Comparison of ENCODE assay signal across 8 cellular contexts in the genomic region with DNA sequence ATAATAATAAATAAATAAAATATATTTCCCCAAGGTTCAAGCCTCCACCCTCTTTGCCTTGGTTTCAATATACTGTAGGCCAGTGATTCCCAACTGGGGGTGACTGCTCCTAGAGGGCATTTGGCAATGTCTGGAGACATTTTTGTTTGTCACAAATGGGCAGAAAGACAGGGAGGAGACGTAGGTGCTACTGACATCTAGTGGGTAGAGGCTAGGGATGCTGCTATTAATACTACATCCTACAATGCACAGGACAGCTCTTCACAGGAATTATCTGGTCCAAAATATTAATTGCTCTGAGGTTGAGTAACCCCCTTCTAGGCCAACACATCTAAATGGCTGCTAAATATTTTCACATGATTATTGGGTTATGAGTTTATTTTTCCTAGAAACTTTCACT. TPM values are rescaled to one million over a fixed set of nuclear protein-coding genes. Genes with fewer than 3 reads are reported as not detected.
DNase-seq lines count a peak whose midpoint lies in the region; ATAC-seq and TF ChIP-seq lines count a peak whose summit lies in the region.

No MANE protein-coding gene starts in this region.

- DNase-seq in DMS53 (lab: John Stamatoyannopoulos, UW) (peak; percentile 70), KG1 (lab: John Stamatoyannopoulos, UW) (peak; percentile 27), fibroblast of villous mesenchyme (ENCODE audit: low read depth) (peak; percentile 53), caudate nucleus (lab: John Stamatoyannopoulos, UW) (no peak), T-helper 9 cell (no peak), Ammon's horn (ENCODE audit: low spot score) (no peak)
- DNase-seq in stimulated activated naive CD8-positive, alpha-beta T cell treated with anti-CD3 and anti-CD28 coated beads, Interleukin-15, amount 100 ng/mL, for 72 hours, result no peak

- H3K27ac ChIP-seq in caudate nucleus (ENCODE audit: low read depth, low read length), result no peak overlapping the region

- H3K4me3 Mint-ChIP-seq in stimulated activated naive CD8-positive, alpha-beta T cell treated with anti-CD3 and anti-CD28 coated beads, Interleukin-15, amount 100 ng/mL, for 72 hours, result no peak overlapping the region

- ATAC-seq in stimulated activated naive CD8-positive, alpha-beta T cell treated with anti-CD3 and anti-CD28 coated beads, Interleukin-15, amount 100 ng/mL, for 72 hours, result no peak

- H3K4me3 ChIP-seq in fibroblast of villous mesenchyme (ENCODE audit: low read depth, low read length), result no peak overlapping the region

- peak; percentile 26; the same call in 1 of the 2 replicates for TF ChIP-seq POLR2A in Raji (IDR thresholded peaks at IDR 0.05; ENCODE audit: insufficient read depth, low read depth, low read length)

- peak; percentile 58 for TF ChIP-seq CTCF in fibroblast of villous mesenchyme (IDR thresholded peaks at IDR 0.05; ENCODE audit: insufficient read depth, low read depth, low read length)

- no peak overlapping the region for H3K27ac Mint-ChIP-seq in stimulated activated naive CD8-positive, alpha-beta T cell treated with anti-CD3 and anti-CD28 coated beads, Interleukin-15, amount 100 ng/mL, for 72 hours

- H3K27me3 Mint-ChIP-seq in stimulated activated naive CD8-positive, alpha-beta T cell treated with anti-CD3 and anti-CD28 coated beads, Interleukin-15, amount 100 ng/mL, for 72 hours, result no peaks in the 10 kb centered on the region

- peaks cover 18% of the 10 kb centered on the region for H3K4me1 Mint-ChIP-seq in stimulated activated naive CD8-positive, alpha-beta T cell treated with anti-CD3 and anti-CD28 coated beads, Interleukin-15, amount 100 ng/mL, for 72 hours

- no peaks in the 10 kb centered on the region for H3K9me3 Mint-ChIP-seq in stimulated activated naive CD8-positive, alpha-beta T cell treated with anti-CD3 and anti-CD28 coated beads, Interleukin-15, amount 100 ng/mL, for 72 hours

RNA-seq across cellular contexts. Expression of gene PRR14, which starts 12.8 kb away (rescaled TPM):
- total RNA-seq in fibroblast of villous mesenchyme, result 5.2 and 5.6 TPM in 2 replicates

RNA-seq across cellular contexts. Expression of gene FBRS, which starts 20.3 kb away (rescaled TPM):
- 30.2 and 30.3 TPM in 2 replicates for total RNA-seq in fibroblast of villous mesenchyme

RNA-seq across cellular contexts. Expression of gene ZNF689, which starts 27.8 kb away (rescaled TPM):
- 6.9 and 7.4 TPM in 2 replicates for total RNA-seq in fibroblast of villous mesenchyme

RNA-seq across cellular contexts. Expression of gene ZNF785, which starts 52.5 kb away (rescaled TPM):
- 9.7 and 13.0 TPM in 2 replicates for total RNA-seq in fibroblast of villous mesenchyme

Comparison
In these comparisons a context has a peak if more than half of its experiments do, and no peak if none do; other contexts are left out.
1. DNase-seq: peak in DMS53 (single experiment), KG1 (single experiment) and fibroblast of villous mesenchyme (single experiment); none in caudate nucleus (0 of 61), stimulated activated naive CD8-positive, alpha-beta T cell treated with anti-CD3 and anti-CD28 coated beads, Interleukin-15, amount 100 ng/mL, for 72 hours (0 of 2), T-helper 9 cell (single experiment) and Ammon's horn (single experiment).